2 cellular contexts compared by ENCODE assay signal in genomic region chr5:138545919-138546562, GRCh38.
TF ChIP-seq lines count a peak whose summit lies in the region.

No MANE protein-coding gene starts in this region.

TF ChIP-seq in SK-N-SH, 30 proteins besides CTCF, POLR2A, EP300 and RAD21 (continued from another document):
- TF ChIP-seq, protein P1, sequence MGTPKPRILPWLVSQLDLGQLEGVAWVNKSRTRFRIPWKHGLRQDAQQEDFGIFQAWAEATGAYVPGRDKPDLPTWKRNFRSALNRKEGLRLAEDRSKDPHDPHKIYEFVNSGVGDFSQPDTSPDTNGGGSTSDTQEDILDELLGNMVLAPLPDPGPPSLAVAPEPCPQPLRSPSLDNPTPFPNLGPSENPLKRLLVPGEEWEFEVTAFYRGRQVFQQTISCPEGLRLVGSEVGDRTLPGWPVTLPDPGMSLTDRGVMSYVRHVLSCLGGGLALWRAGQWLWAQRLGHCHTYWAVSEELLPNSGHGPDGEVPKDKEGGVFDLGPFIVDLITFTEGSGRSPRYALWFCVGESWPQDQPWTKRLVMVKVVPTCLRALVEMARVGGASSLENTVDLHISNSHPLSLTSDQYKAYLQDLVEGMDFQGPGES (IDR thresholded peaks at IDR 0.05; ENCODE audit: low read depth, low read length) = no peak
- TF ChIP-seq FOXM1 (IDR thresholded peaks at IDR 0.05; ENCODE audit: low read depth) (no peak), FOXJ3 (CRISPR knock-in tag; IDR thresholded peaks at IDR 0.05) (no peak)

TF ChIP-seq in SK-N-SH treated with all-trans-retinoic acid at 6 μM for 48 hours, 23 proteins besides CTCF, POLR2A, EP300 and RAD21 (continued from another document):
- TF ChIP-seq POU6F1 (CRISPR knock-in tag; IDR thresholded peaks at IDR 0.05; ENCODE audit: borderline replicate concordance, low read depth) (no peak), PATZ1 (CRISPR knock-in tag; IDR thresholded peaks at IDR 0.05; ENCODE audit: borderline replicate concordance) (no peak), ZFP30 (CRISPR knock-in tag; IDR thresholded peaks at IDR 0.05) (no peak)
- TF ChIP-seq, protein P2, sequence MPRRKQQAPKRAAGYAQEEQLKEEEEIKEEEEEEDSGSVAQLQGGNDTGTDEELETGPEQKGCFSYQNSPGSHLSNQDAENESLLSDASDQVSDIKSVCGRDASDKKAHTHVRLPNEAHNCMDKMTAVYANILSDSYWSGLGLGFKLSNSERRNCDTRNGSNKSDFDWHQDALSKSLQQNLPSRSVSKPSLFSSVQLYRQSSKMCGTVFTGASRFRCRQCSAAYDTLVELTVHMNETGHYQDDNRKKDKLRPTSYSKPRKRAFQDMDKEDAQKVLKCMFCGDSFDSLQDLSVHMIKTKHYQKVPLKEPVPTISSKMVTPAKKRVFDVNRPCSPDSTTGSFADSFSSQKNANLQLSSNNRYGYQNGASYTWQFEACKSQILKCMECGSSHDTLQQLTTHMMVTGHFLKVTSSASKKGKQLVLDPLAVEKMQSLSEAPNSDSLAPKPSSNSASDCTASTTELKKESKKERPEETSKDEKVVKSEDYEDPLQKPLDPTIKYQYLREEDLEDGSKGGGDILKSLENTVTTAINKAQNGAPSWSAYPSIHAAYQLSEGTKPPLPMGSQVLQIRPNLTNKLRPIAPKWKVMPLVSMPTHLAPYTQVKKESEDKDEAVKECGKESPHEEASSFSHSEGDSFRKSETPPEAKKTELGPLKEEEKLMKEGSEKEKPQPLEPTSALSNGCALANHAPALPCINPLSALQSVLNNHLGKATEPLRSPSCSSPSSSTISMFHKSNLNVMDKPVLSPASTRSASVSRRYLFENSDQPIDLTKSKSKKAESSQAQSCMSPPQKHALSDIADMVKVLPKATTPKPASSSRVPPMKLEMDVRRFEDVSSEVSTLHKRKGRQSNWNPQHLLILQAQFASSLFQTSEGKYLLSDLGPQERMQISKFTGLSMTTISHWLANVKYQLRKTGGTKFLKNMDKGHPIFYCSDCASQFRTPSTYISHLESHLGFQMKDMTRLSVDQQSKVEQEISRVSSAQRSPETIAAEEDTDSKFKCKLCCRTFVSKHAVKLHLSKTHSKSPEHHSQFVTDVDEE (CRISPR knock-in tag; IDR thresholded peaks at IDR 0.05) = no peak
